Comparison of ENCODE assay signal across 31 cellular contexts in the genomic region with DNA sequence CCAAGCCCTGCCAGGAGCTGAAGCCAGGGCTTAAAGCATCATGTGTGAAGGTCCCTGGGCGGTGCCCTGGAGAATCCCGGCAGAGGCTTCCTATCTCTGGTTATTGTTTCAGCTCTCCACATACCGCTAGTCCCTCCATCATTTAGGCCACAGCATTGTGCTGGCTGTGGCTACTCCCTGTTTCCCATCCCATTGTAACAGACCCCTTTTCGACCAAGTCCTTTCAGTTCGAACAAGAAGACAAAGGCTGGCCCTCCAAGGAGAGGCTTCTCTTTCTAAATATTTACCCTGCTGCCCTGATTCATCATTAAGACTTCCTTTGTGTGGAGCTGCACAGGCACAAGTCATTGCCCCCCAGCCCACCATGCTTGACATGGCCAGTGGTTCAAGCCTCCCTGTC. TPM values are rescaled to one million over a fixed set of nuclear protein-coding genes. Genes with fewer than 3 reads are reported as not detected.
A peak's percentile ranks its signal among the peaks of the same experiment; 100 is the strongest.
DNase-seq lines count a peak whose midpoint lies in the region; ATAC-seq and TF ChIP-seq lines count a peak whose summit lies in the region.
"Had no signal": no experiment of that assay in that cellular context is flagged by ENCODE, and none has a peak within 500 bp of the region (broad histone marks: within the 10 kb centered on the region; RNA-seq: fewer than 3 reads in every experiment).

No MANE protein-coding gene starts in this region.

- no peaks in the 10 kb centered on the region for H3F3A ChIP-seq in PC-9 (ENCODE audit: insufficient read depth, low read depth)

- TF ChIP-seq CTCF in PC-9 (conservative IDR thresholded peaks at IDR 0.05), result no peak
- TF ChIP-seq CTCF in mammary epithelial cell (conservative IDR thresholded peaks at IDR 0.05 in 1 of 2, IDR thresholded peaks at IDR 0.05 in 1 of 2; ENCODE audit: extremely low read depth in 1 of 2, insufficient read depth in 1 of 2, low read depth in 1 of 2, low read length in 2 of 2), result no peak
- TF ChIP-seq CTCF in OCI-LY7 (conservative IDR thresholded peaks at IDR 0.05; ENCODE audit: low read length), result no peak

- dilution Hi-C loops in mammary epithelial cell (cut with HindIII; ENCODE audit: low sequenced_read_pairs), result no loop called here

- in situ Hi-C loops in mammary epithelial cell (cut with MboI; ENCODE audit: low sequenced_read_pairs in 2 of 2), result no loop called here

- CTCF ChIA-PET in PC-9 (lab: Charles Lee) (no interaction called here), mammary epithelial cell (lab: Charles Lee; ENCODE audit: low non-redundant PET) (no interaction called here), OCI-LY7 (lab: Charles Lee; ENCODE audit: unreplicated experiment) (no interaction called here)

- no peaks in the 10 kb centered on the region for H3K79me2 ChIP-seq in PC-9 (ENCODE audit: low read depth)
- H3K79me2 ChIP-seq in mammary epithelial cell (ENCODE audit: insufficient read depth, low read length), result no peaks in the 10 kb centered on the region
- H3K79me2 ChIP-seq in OCI-LY7 (ENCODE audit: insufficient read depth, low read depth, low read length), result no peaks in the 10 kb centered on the region

- no peaks in the 10 kb centered on the region for H3K9me2 ChIP-seq in PC-9 (ENCODE audit: insufficient read depth)
- H3K9me2 ChIP-seq in OCI-LY7 (ENCODE audit: insufficient read depth, low read length), result no peaks in the 10 kb centered on the region

- H2AFZ ChIP-seq in PC-9 (no peak overlapping the region), mammary epithelial cell (ENCODE audit: low read depth, low read length) (peak overlapping the region; percentile 90), OCI-LY7 (ENCODE audit: low read length) (no peak overlapping the region)

- H3K27ac ChIP-seq in PC-9 (no peak overlapping the region), mammary epithelial cell (ENCODE audit: insufficient read depth, low read depth, low read length) (peak overlapping the region; percentile 74), muscle layer of duodenum (ENCODE audit: low read length) (peak overlapping the region; percentile 14), OCI-LY7 (ENCODE audit: low read depth, low read length, poor library complexity, severe bottlenecking) (no peak overlapping the region)
- H3K27ac ChIP-seq: body of pancreas, pancreas, SK-N-MC, testis had no signal

- 76% methylated on average over 5 of the region's 5 CpGs for WGBS in mammary epithelial cell (ENCODE audit: low coverage, missing lambda C conversion rate)

- DNase-seq in PC-9, result no peak
- DNase-seq in mammary epithelial cell, result no peak
- peak; percentile 1 for DNase-seq in ureter (ENCODE audit: low spot score)
- no peak for DNase-seq in OCI-LY7 (ENCODE audit: low spot score)
- DNase-seq in SHP77 treated with DMSO at 0.1 percent for 48 hours (lab: John Stamatoyannopoulos, UW), result no peak
- DNase-seq: activated CD4-positive, alpha-beta T cell treated with anti-CD3 and anti-CD28 coated beads, Interleukin-2, amount 50 U/mL, for 48 hours; activated T-cell treated with anti-CD3 and anti-CD28 coated beads, Interleukin-2, amount 50 U/mL, for 48 hours; body of pancreas; cerebellar nuclear complex; COR-L47; dorsolateral prefrontal cortex; hippocampal formation; left cardiac atrium; NCI-H1092; NCI-H1694; NCI-H774; pancreas; stimulated activated naive CD4-positive, alpha-beta T cell treated with Interleukin-2 at 50 U/mL for 16 hours; T-helper 2 cell; testis had no signal

- BruUV-seq in PC-9 (replicated peaks; lab: Mats Ljungman, UMichigan) (no TSS peak), mammary epithelial cell (replicated peaks; lab: Mats Ljungman, UMichigan) (no TSS peak), OCI-LY7 (replicated peaks; lab: Mats Ljungman, UMichigan) (no TSS peak)

- POLR2A ChIA-PET in PC-9 (lab: Charles Lee; ENCODE audit: unreplicated experiment) (no interaction called here), OCI-LY7 (lab: Charles Lee) (interaction anchor here (0.6 to 0.9 kb wide), 2 partner anchors 15 to 19 kb away, joined by 3 read pairs; no protein-coding TSS in a partner anchor)

- H3K4me2 ChIP-seq in PC-9, result peak overlapping the region; percentile 40; the same call in 1 of the 2 replicates
- peak overlapping the region; percentile 61 for H3K4me2 ChIP-seq in mammary epithelial cell (ENCODE audit: insufficient read depth, low read depth, low read length)
- H3K4me2 ChIP-seq in OCI-LY7 (ENCODE audit: low read length), result no peak overlapping the region

- no peak overlapping the region for H3K9ac ChIP-seq in mammary epithelial cell (ENCODE audit: insufficient read depth, low read length)

- H3K27me3 ChIP-seq in PC-9 (ENCODE audit: insufficient read depth, low read depth) (peaks cover 3% of the 10 kb centered on the region; the same call in 1 of the 2 replicates), mammary epithelial cell (ENCODE audit: insufficient read depth, low read length) (no peaks in the 10 kb centered on the region), muscle layer of duodenum (ENCODE audit: low read depth, low read length) (peaks cover 24% of the 10 kb centered on the region)
- H3K27me3 ChIP-seq: testis had no signal

- H3K9me3 ChIP-seq in PC-9 (ENCODE audit: insufficient read depth, low read depth) (no peaks in the 10 kb centered on the region), mammary epithelial cell (replicated peaks; ENCODE audit: insufficient read depth, low read length) (no peaks in the 10 kb centered on the region), muscle layer of duodenum (ENCODE audit: control insufficient read depth in 1 of 2, low read length in 2 of 2) (no peaks in the 10 kb centered on the region), OCI-LY7 (ENCODE audit: low read length) (no peaks in the 10 kb centered on the region)
- H3K9me3 ChIP-seq: body of pancreas, HAP-1, pancreas, testis had no signal

- no peaks in the 10 kb centered on the region for H4K20me1 ChIP-seq in PC-9 (ENCODE audit: insufficient read depth)
- H4K20me1 ChIP-seq in mammary epithelial cell (ENCODE audit: insufficient read depth, low read length), result no peaks in the 10 kb centered on the region
- H4K20me1 ChIP-seq in OCI-LY7 (ENCODE audit: insufficient read depth, low read length), result no peaks in the 10 kb centered on the region

- ATAC-seq in GM21390 (IDR thresholded peaks at IDR 0.05; ENCODE audit: unreplicated experiment), result no peak
- ATAC-seq: activated CD4-positive, CD25-positive, alpha-beta regulatory T cell treated with anti-CD3 and anti-CD28 coated beads, Interleukin-2, amount 50 U/mL, for 24 hours; body of pancreas; GM12878 had no signal

- peaks cover 5% of the 10 kb centered on the region for H3K4me1 ChIP-seq in PC-9 (replicated peaks; ENCODE audit: insufficient read depth)
- peaks cover 37% of the 10 kb centered on the region for H3K4me1 ChIP-seq in mammary epithelial cell (ENCODE audit: insufficient read depth, low read length)
- peaks cover 0 to 16% of the 10 kb centered on the region in 2 donors for H3K4me1 ChIP-seq in muscle layer of duodenum (ENCODE audit: control insufficient read depth in 1 of 2, insufficient read depth in 2 of 2, low read length in 2 of 2)
- H3K4me1 ChIP-seq in OCI-LY7 (ENCODE audit: insufficient read depth, low read length, poor library complexity, severe bottlenecking), result no peaks in the 10 kb centered on the region

- no peak overlapping the region for H3K4me3 ChIP-seq in PC-9
- no peak overlapping the region for H3K4me3 ChIP-seq in mammary epithelial cell (replicated peaks in 1 of 3; ENCODE audit: insufficient read depth in 1 of 3, low read depth in 2 of 3, low read length in 3 of 3)
- H3K4me3 ChIP-seq in muscle layer of duodenum (ENCODE audit: low read depth in 1 of 2, low read length in 2 of 2), result no peak overlapping the region
- no peak overlapping the region for H3K4me3 ChIP-seq in OCI-LY7 (ENCODE audit: low read depth, low read length, poor library complexity, severe bottlenecking)
- H3K4me3 ChIP-seq: body of pancreas, dorsolateral prefrontal cortex, GM12878, HAP-1, lung, pancreas, SK-N-MC, testis had no signal

- intact Hi-C loops in PC-9 (cut with micrococcal nuclease; ENCODE audit: unreplicated experiment), result no loop called here
- intact Hi-C loops in mammary epithelial cell (cut with micrococcal nuclease), result no loop called here
- intact Hi-C loops in OCI-LY7 (cut with micrococcal nuclease; ENCODE audit: unreplicated experiment), result no loop called here

- no peaks in the 10 kb centered on the region for H3K36me3 ChIP-seq in PC-9 (ENCODE audit: low read depth)
- no peaks in the 10 kb centered on the region for H3K36me3 ChIP-seq in mammary epithelial cell (ENCODE audit: insufficient read depth, low read length)
- H3K36me3 ChIP-seq in muscle layer of duodenum (ENCODE audit: control insufficient read depth in 1 of 2, insufficient read depth in 2 of 2, low read length in 2 of 2), result no peaks in the 10 kb centered on the region
- no peaks in the 10 kb centered on the region for H3K36me3 ChIP-seq in OCI-LY7 (ENCODE audit: insufficient read depth, low read length)
- H3K36me3 ChIP-seq: HAP-1, pancreas had no signal

RNA-seq across cellular contexts. Expression of a gene that starts 41.6 kb away (rescaled TPM):
- total RNA-seq in PC-9 (2021) (not detected in 2 replicates), mammary epithelial cell (not detected), ureter (not detected), OCI-LY7 (2022) (not detected in 2 replicates)
- not detected for polyA plus RNA-seq in mammary epithelial cell
- polyA minus RNA-seq in mammary epithelial cell, result not detected
- total RNA-seq in OCI-LY7 (2014; rRNA removed; shearing (Covaris generic)), result not detected in 2 replicates
- total RNA-seq: body of pancreas, dorsolateral prefrontal cortex, GM12878, left cardiac atrium, lung, pancreas, renal cortical epithelial cell, RPMI7951, skeletal muscle tissue, testis had no signal
- polyA plus RNA-seq: GM12878, lung, neural cell, pancreas had no signal

RNA-seq across cellular contexts. Expression of a gene that starts 42.0 kb away (rescaled TPM):
- total RNA-seq in PC-9 (2021) (not detected in 2 replicates), mammary epithelial cell (not detected), ureter (not detected), OCI-LY7 (2022) (not detected in 2 replicates)
- polyA plus RNA-seq in mammary epithelial cell, result not detected
- polyA minus RNA-seq in mammary epithelial cell, result not detected
- total RNA-seq in OCI-LY7 (2014; rRNA removed; shearing (Covaris generic)), result not detected in 2 replicates
- total RNA-seq: body of pancreas, GM12878, left cardiac atrium, renal cortical epithelial cell, RPMI7951 had no signal
- polyA plus RNA-seq: GM12878, neural cell, pancreas had no signal

RNA-seq across cellular contexts. Expression of a gene that starts 47.0 kb away (rescaled TPM):
- total RNA-seq in PC-9 (2021) (not detected in 2 replicates), mammary epithelial cell (not detected), ureter (not detected), OCI-LY7 (2022) (not detected in 2 replicates)
- not detected for polyA plus RNA-seq in mammary epithelial cell
- not detected for polyA minus RNA-seq in mammary epithelial cell
- not detected in 2 replicates for total RNA-seq in OCI-LY7 (2014; rRNA removed; shearing (Covaris generic))
- total RNA-seq: GM12878, left cardiac atrium, pancreas, renal cortical epithelial cell, RPMI7951, skeletal muscle tissue, testis had no signal
- polyA plus RNA-seq: neural cell, pancreas had no signal

Comparison
In these comparisons a context has a peak if more than half of its experiments do, and no peak if none do; other contexts are left out.
1. H3K27ac ChIP-seq: peak in mammary epithelial cell (single experiment) and muscle layer of duodenum (single experiment); none in PC-9 (single experiment) and OCI-LY7 (single experiment).